Comparison of ENCODE assay signal across 20 cellular contexts in genomic region chr9:113919422-113919821, GRCh38. TPM values are rescaled to one million over a fixed set of nuclear protein-coding genes. Genes with fewer than 3 reads are reported as not detected.
A peak's percentile ranks its signal among the peaks of the same experiment; 100 is the strongest.
DNase-seq lines count a peak whose midpoint lies in the region; ATAC-seq and TF ChIP-seq lines count a peak whose summit lies in the region.
"Had no signal": no experiment of that assay in that cellular context is flagged by ENCODE, and none has a peak within 500 bp of the region (broad histone marks: within the 10 kb centered on the region; RNA-seq: fewer than 3 reads in every experiment).

No MANE protein-coding gene starts in this region.

- CTCF ChIA-PET in IMR-90 (lab: Yijun Ruan, JAX), result no interaction called here

- no peak for TF ChIP-seq RAD21 in IMR-90 (IDR thresholded peaks at IDR 0.05; ENCODE audit: low read length)

- H2BK20ac ChIP-seq in IMR-90 (ENCODE audit: low read depth, low read length), result no peak overlapping the region

- no peaks in the 10 kb centered on the region for H3K9me3 ChIP-seq in IMR-90 (ENCODE audit: control insufficient read depth, insufficient read depth, low read length)
- peaks cover 0 to 11% of the 10 kb centered on the region in 2 donors for H3K9me3 ChIP-seq in ascending aorta
- no peaks in the 10 kb centered on the region for H3K9me3 ChIP-seq in thoracic aorta

- H3K79me1 ChIP-seq in IMR-90 (ENCODE audit: low read depth in 1 of 2, low read length in 2 of 2), result peaks cover 50 to 77% of the 10 kb centered on the region in 2 experiments

- in situ Hi-C loops in IMR-90 (cut with MboI; ENCODE audit: low sequenced_read_pairs), result no loop called here

- intact Hi-C loops in IMR-90 (cut with micrococcal nuclease) (no loop called here), ascending aorta (cut with DNase I) (loop anchor here (5.0 kb wide), 1 partner anchor 38 kb away; no protein-coding TSS in a partner anchor)

- no peak for TF ChIP-seq POLR2A in IMR-90 (IDR thresholded peaks at IDR 0.05; ENCODE audit: low read depth, low read length)

- no peak overlapping the region for H3K23ac ChIP-seq in IMR-90 (ENCODE audit: low read depth, low read length)

- H3K27ac ChIP-seq in IMR-90 (ENCODE audit: insufficient read depth, low read length) (no peak overlapping the region), ascending aorta (peak overlapping the region; percentile 63 to 72), thoracic aorta (peak overlapping the region; percentile 39 to 52)
- H3K27ac ChIP-seq: BLaER1, PC-9 had no signal

- H3K18ac ChIP-seq in IMR-90 (ENCODE audit: low read depth, low read length), result no peak overlapping the region

- peak overlapping the region; percentile 8 for H2AK9ac ChIP-seq in IMR-90 (replicated peaks; ENCODE audit: low read depth, low read length, poor library complexity)

- ATAC-seq in IMR-90 (ENCODE audit: low read depth) (no peak), left lobe of liver (no peak), thoracic aorta (ENCODE audit: insufficient number of reproducible peaks, low FRiP score, low read depth) (no peak)
- no peak for ATAC-seq in activated naive CD4-positive, alpha-beta T cell treated with anti-CD3 and anti-CD28 coated beads, Interleukin-2, amount 50 U/mL, for 72 hours
- ATAC-seq: HCT116 had no signal

- dilution Hi-C loops in IMR-90 (cut with HindIII; ENCODE audit: low sequenced_read_pairs, unreplicated experiment), result no loop called here

- H2BK120ac ChIP-seq in IMR-90 (ENCODE audit: low read depth, low read length), result no peak overlapping the region

- H3K9me3 Mint-ChIP-seq in activated naive CD4-positive, alpha-beta T cell treated with anti-CD3 and anti-CD28 coated beads, Interleukin-2, amount 50 U/mL, for 72 hours, result peaks cover 0 to 2% of the 10 kb centered on the region in 2 donors

- H3K27ac Mint-ChIP-seq in activated naive CD4-positive, alpha-beta T cell treated with anti-CD3 and anti-CD28 coated beads, Interleukin-2, amount 50 U/mL, for 72 hours, result no peak overlapping the region
- H3K27ac Mint-ChIP-seq: CD4-positive, alpha-beta memory T cell; IgD-negative memory B cell had no signal

- H4K5ac ChIP-seq in IMR-90 (ENCODE audit: low read depth, low read length), result no peak overlapping the region

- H4K20me1 ChIP-seq in IMR-90 (ENCODE audit: insufficient read depth, low read length), result peaks cover 54% of the 10 kb centered on the region

- H4K8ac ChIP-seq in IMR-90 (ENCODE audit: low read depth in 2 of 2, low read length in 2 of 2), result no peak overlapping the region

- H3K4me2 ChIP-seq in IMR-90 (ENCODE audit: low read depth, low read length), result no peak overlapping the region
- H3K4me2 ChIP-seq: BLaER1, PC-9 had no signal

- POLR2A ChIA-PET in IMR-90 (lab: Charles Lee; ENCODE audit: unreplicated experiment), result no interaction called here

- no peak overlapping the region for H2BK5ac ChIP-seq in IMR-90 (ENCODE audit: low read depth, low read length, poor library complexity, severe bottlenecking)

- no peak overlapping the region for H2AK5ac ChIP-seq in IMR-90 (ENCODE audit: low read depth, low read length)

- BruUV-seq in IMR-90 (replicated peaks; lab: Mats Ljungman, UMichigan), result no TSS peak

- H3K27me3 ChIP-seq in IMR-90 (ENCODE audit: control insufficient read depth, insufficient read depth, low read length), result no peaks in the 10 kb centered on the region
- no peaks in the 10 kb centered on the region for H3K27me3 ChIP-seq in ascending aorta
- no peaks in the 10 kb centered on the region for H3K27me3 ChIP-seq in thoracic aorta (replicated peaks; ENCODE audit: insufficient read depth)
- H3K27me3 ChIP-seq: BLaER1 had no signal

- no peak for DNase-seq in IMR-90
- DNase-seq in ascending aorta (ENCODE audit: low spot score in 2 of 2), result no peak
- DNase-seq in left lobe of liver (ENCODE audit: low spot score), result peak; percentile 40
- DNase-seq in thoracic aorta (ENCODE audit: low spot score), result no peak
- DNase-seq in NCI-H2081 treated with DMSO at 0.1 percent for 48 hours (lab: John Stamatoyannopoulos, UW), result no peak
- DNase-seq in NCI-H82 (lab: John Stamatoyannopoulos, UW), result no peak
- DNase-seq in activated naive CD4-positive, alpha-beta T cell treated with anti-CD3 and anti-CD28 coated beads, Interleukin-2, amount 50 U/mL, for 72 hours (ENCODE audit: low spot score in 2 of 2), result no peak
- DNase-seq: Caco-2; CD4-positive, alpha-beta memory T cell; DMS153; MV-4-11; NCI-H2081; NCI-H2171 treated with DMSO at 0.1 percent for 48 hours; NCI-H526 treated with DMSO at 0.1 percent for 48 hours; PC-9; RPMI8226; SHP77 had no signal

- no peak overlapping the region for H3K4me3 ChIP-seq in IMR-90 (ENCODE audit: insufficient read depth, low read depth, low read length)
- H3K4me3 ChIP-seq in ascending aorta, result peak overlapping the region; percentile 4 to 42
- peak overlapping the region; percentile 37 for H3K4me3 ChIP-seq in thoracic aorta
- H3K4me3 ChIP-seq: BLaER1, PC-9 had no signal

- no peak overlapping the region for H2BK15ac ChIP-seq in IMR-90 (ENCODE audit: low read depth, low read length)

- H3K36me3 ChIP-seq in IMR-90 (ENCODE audit: control insufficient read depth, insufficient read depth, low read length) (peaks cover 3% of the 10 kb centered on the region), ascending aorta (no peaks in the 10 kb centered on the region), thoracic aorta (no peaks in the 10 kb centered on the region)

- H2AFZ ChIP-seq in IMR-90 (replicated peaks; ENCODE audit: low read length, poor library complexity), result no peak overlapping the region
- H2AFZ ChIP-seq: PC-9 had no signal

- H3K9ac ChIP-seq in IMR-90 (ENCODE audit: low read depth, low read length), result no peak overlapping the region
- H3K9ac ChIP-seq: BLaER1 had no signal

- no peaks in the 10 kb centered on the region for H3K36me3 Mint-ChIP-seq in activated naive CD4-positive, alpha-beta T cell treated with anti-CD3 and anti-CD28 coated beads, Interleukin-2, amount 50 U/mL, for 72 hours

- H3K4me1 ChIP-seq in IMR-90 (ENCODE audit: control insufficient read depth, insufficient read depth, low read length) (no peaks in the 10 kb centered on the region; the same call in 1 of the 2 replicates), ascending aorta (peaks cover 7 to 13% of the 10 kb centered on the region in 2 donors), thoracic aorta (ENCODE audit: control insufficient read depth in 1 of 2, low read depth in 2 of 2) (peaks cover 10 to 33% of the 10 kb centered on the region in 2 donors)
- H3K4me1 ChIP-seq: BLaER1, Caco-2 had no signal

- no CpG with 5 or more reads among the region's 9 CpGs for WGBS in IMR-90 (ENCODE audit: extremely low coverage in 2 of 2, insufficient read length in 1 of 2), 2 experiments

- H3K9me1 ChIP-seq in IMR-90 (ENCODE audit: insufficient read depth, low read length), result peaks cover 19% of the 10 kb centered on the region

- no peak overlapping the region for H3K56ac ChIP-seq in IMR-90 (ENCODE audit: extremely low read depth, insufficient read depth, low read length)

- no peak overlapping the region for H3K4ac ChIP-seq in IMR-90 (ENCODE audit: low read depth, low read length)

- no peak overlapping the region for H4K91ac ChIP-seq in IMR-90 (ENCODE audit: insufficient read depth, low read depth, low read length)

- TF ChIP-seq CTCF in IMR-90 (conservative IDR thresholded peaks at IDR 0.05; ENCODE audit: low read depth, low read length) (no peak), ascending aorta (IDR thresholded peaks at IDR 0.05) (no peak), thoracic aorta (IDR thresholded peaks at IDR 0.05) (no peak)

- no peak overlapping the region for H3K14ac ChIP-seq in IMR-90 (replicated peaks; ENCODE audit: low read depth, low read length)

TF ChIP-seq in IMR-90, 13 proteins besides CTCF, POLR2A, EP300 and RAD21:
- TF ChIP-seq MAFK (IDR thresholded peaks at IDR 0.05; ENCODE audit: low read depth, low read length) (no peak), USF2 (IDR thresholded peaks at IDR 0.05; ENCODE audit: low read depth, low read length) (no peak), MAZ (IDR thresholded peaks at IDR 0.05; ENCODE audit: borderline replicate concordance, low read depth, low read length) (no peak), NFE2L2 (IDR thresholded peaks at IDR 0.05; ENCODE audit: low read depth, low read length) (no peak), RCOR1 (IDR thresholded peaks at IDR 0.05; ENCODE audit: insufficient replicate concordance, low read length) (no peak), SMC3 (IDR thresholded peaks at IDR 0.05; ENCODE audit: low read depth, low read length) (no peak)

RNA-seq across cellular contexts. Expression of gene ZNF618, which starts 43.3 kb away (rescaled TPM):
- total RNA-seq in IMR-90 (2012; rRNA removed) (7.5 and 8.2 TPM in 2 replicates), ascending aorta (16.1 TPM), left lobe of liver (5.7 TPM), thoracic aorta (10 to 100 TPM; 16.6 to 24.9 TPM)
- polyA plus RNA-seq in IMR-90 (2012; rRNA removed), result 9.4 and 10.2 TPM in 2 replicates
- polyA plus RNA-seq in IMR-90 (2012; cell fraction: cytosol; rRNA removed), result 4.1 and 5.9 TPM in 2 replicates
- polyA plus RNA-seq in IMR-90 (2012; cell fraction: nucleus; rRNA removed; ENCODE audit: low replicate concordance), result 18.5 and 28.9 TPM in 2 replicates
- total RNA-seq in activated naive CD4-positive, alpha-beta T cell treated with anti-CD3 and anti-CD28 coated beads, Interleukin-2, amount 50 U/mL, for 72 hours, result under 1 TPM; 0.08 to 0.09 TPM
